ENCODE assay signal across 8 cellular contexts in genomic region chr10:784377-784758, GRCh38.
DNase-seq lines count a peak whose midpoint lies in the region; ATAC-seq, FAIRE-seq and TF ChIP-seq lines count a peak whose summit lies in the region.

No MANE protein-coding gene starts in this region.

- TF ChIP-seq POLR2A in A549 (IDR thresholded peaks at IDR 0.05; ENCODE audit: low read length) (no peak), Peyer's patch (IDR thresholded peaks at IDR 0.05) (no peak)

- H3K36me3 ChIP-seq in colonic mucosa = no peaks in the 10 kb centered on the region
- no peaks in the 10 kb centered on the region for H3K36me3 ChIP-seq in Peyer's patch

- H3K27ac Mint-ChIP-seq in mesothelial cell of epicardium = no peak overlapping the region
- H3K27ac Mint-ChIP-seq in activated naive CD8-positive, alpha-beta T cell treated with anti-CD3 and anti-CD28 coated beads for 36 hours = no peak overlapping the region

- POLR2A ChIA-PET in A549 (lab: Yijun Ruan, JAX) = no interaction called here
- POLR2A ChIA-PET in HEK293T (lab: Yijun Ruan, JAX) = no interaction called here

- H3K27ac ChIP-seq in A549 = peak overlapping the region; percentile 64 to 82; a peak in 5 of 6 replicates
- H3K27ac ChIP-seq in colonic mucosa = no peak overlapping the region
- no peak overlapping the region for H3K27ac ChIP-seq in Peyer's patch

- H3K27me3 ChIP-seq in colonic mucosa = peaks cover 6% of the 10 kb centered on the region
- H3K27me3 ChIP-seq in Peyer's patch = no peaks in the 10 kb centered on the region

- TF ChIP-seq RAD21 in A549 (conservative IDR thresholded peaks at IDR 0.05 in 1 of 2, IDR thresholded peaks at IDR 0.05 in 1 of 2) = no peak

- TF ChIP-seq CTCF in A549 (IDR thresholded peaks at IDR 0.05) (no peak), colonic mucosa (IDR thresholded peaks at IDR 0.05) (no peak), mesothelial cell of epicardium (IDR thresholded peaks at IDR 0.05; ENCODE audit: unreplicated experiment) (no peak), Peyer's patch (IDR thresholded peaks at IDR 0.05) (no peak)

- H3K4me3 ChIP-seq in A549 (peak overlapping the region; percentile 49), colonic mucosa (peak overlapping the region; percentile 22), Peyer's patch (peak overlapping the region in 2 of 4 donors; percentile 48)

- ATAC-seq in A549 = peak; percentile 7 to 14; a peak in 5 of 6 replicates

- H3K4me3 Mint-ChIP-seq in mesothelial cell of epicardium = peak overlapping the region; percentile 58
- H3K4me3 Mint-ChIP-seq in activated naive CD8-positive, alpha-beta T cell treated with anti-CD3 and anti-CD28 coated beads for 36 hours = no peak overlapping the region

- peaks cover 7% of the 10 kb centered on the region for H3K9me3 Mint-ChIP-seq in mesothelial cell of epicardium
- H3K9me3 Mint-ChIP-seq in activated naive CD8-positive, alpha-beta T cell treated with anti-CD3 and anti-CD28 coated beads for 36 hours = no peaks in the 10 kb centered on the region

- H3K27me3 Mint-ChIP-seq in mesothelial cell of epicardium (ENCODE audit: low read depth) = peaks cover 10% of the 10 kb centered on the region
- H3K27me3 Mint-ChIP-seq in activated naive CD8-positive, alpha-beta T cell treated with anti-CD3 and anti-CD28 coated beads for 36 hours = peaks cover 40% of the 10 kb centered on the region

- H3K4me1 ChIP-seq in A549 (peaks cover 10% of the 10 kb centered on the region; the same call in 2 of the 3 replicates), colonic mucosa (no peaks in the 10 kb centered on the region), Peyer's patch (peaks cover 0 to 11% (median 4%) of the 10 kb centered on the region in 4 donors)

- H3K9me3 ChIP-seq in A549 (no peaks in the 10 kb centered on the region), colonic mucosa (no peaks in the 10 kb centered on the region), Peyer's patch (no peaks in the 10 kb centered on the region)

- peak overlapping the region; percentile 100 for H3K4me2 ChIP-seq in A549

- no peak for FAIRE-seq in A549 (lab: Jason Lieb, UNC)

- DNase-seq in A549 (ENCODE audit: low read depth in 1 of 2, low spot score in 1 of 2) (no peak), HEK293T (ENCODE audit: extremely low spot score) (peak; percentile 53), colonic mucosa (peak; percentile 18), mesothelial cell of epicardium (ENCODE audit: low spot score in 2 of 2, unreplicated experiment in 2 of 2) (no peak), ureter (ENCODE audit: low spot score) (no peak), SIG-M5 treated with dmso at 0.1 percent for 504 hours (lab: John Stamatoyannopoulos, UW; ENCODE audit: unreplicated experiment) (no peak), Peyer's patch (no peak)
- no peak for DNase-seq in activated naive CD8-positive, alpha-beta T cell treated with anti-CD3 and anti-CD28 coated beads for 36 hours

- no CpG with 5 or more reads among the region's 21 CpGs for WGBS in A549 (ENCODE audit: missing lambda C conversion rate)

- TF ChIP-seq EP300 in A549 (IDR thresholded peaks at IDR 0.05) = no peak

- no peaks in the 10 kb centered on the region for H3K36me3 Mint-ChIP-seq in mesothelial cell of epicardium
- H3K36me3 Mint-ChIP-seq in activated naive CD8-positive, alpha-beta T cell treated with anti-CD3 and anti-CD28 coated beads for 36 hours = no peaks in the 10 kb centered on the region

- intact Hi-C loops in colonic mucosa (cut with DNase I) = no loop called here

- H3K9ac ChIP-seq in colonic mucosa (ENCODE audit: low read depth in 2 of 2, low read length in 2 of 2) = no peak overlapping the region

- peaks cover 9% of the 10 kb centered on the region for H3K4me1 Mint-ChIP-seq in mesothelial cell of epicardium
- H3K4me1 Mint-ChIP-seq in activated naive CD8-positive, alpha-beta T cell treated with anti-CD3 and anti-CD28 coated beads for 36 hours = no peaks in the 10 kb centered on the region

- CTCF ChIA-PET in A549 (lab: Yijun Ruan, JAX) = interaction anchor here (1.5 to 11.5 kb wide), 2 partner anchors 270 to 273 kb away, joined by 3 to 94 read pairs; no protein-coding TSS in a partner anchor
- CTCF ChIA-PET in HEK293T (lab: Yijun Ruan, JAX) = interaction anchor here (0.6 to 0.8 kb wide), 2 partner anchors 91 to 273 kb away, joined by 3 read pairs; no protein-coding TSS in a partner anchor

TF ChIP-seq in A549, 52 proteins besides CTCF, POLR2A, EP300 and RAD21:
- no peak for TF ChIP-seq TFCP2L1 (CRISPR knock-in tag; IDR thresholded peaks at IDR 0.05)
TF ChIP-seq in A549: peak in this region for 0.

TF ChIP-seq in HEK293T, 16 proteins besides CTCF, POLR2A, EP300 and RAD21:
- TF ChIP-seq L3MBTL2 (conservative IDR thresholded peaks at IDR 0.05) (no peak), FOXK2 (IDR thresholded peaks at IDR 0.05) (no peak), ZNF384 (IDR thresholded peaks at IDR 0.05) (no peak), SP1 (IDR thresholded peaks at IDR 0.05) (no peak)
TF ChIP-seq in HEK293T: peak in this region for 0.

Comparison
In these comparisons a context has a peak if more than half of its experiments do, and no peak if none do; other contexts are left out.
1. DNase-seq: peak in HEK293T (single experiment) and colonic mucosa (single experiment); none in A549 (0 of 2), mesothelial cell of epicardium (0 of 2), ureter (single experiment), SIG-M5 treated with dmso at 0.1 percent for 504 hours (single experiment), activated naive CD8-positive, alpha-beta T cell treated with anti-CD3 and anti-CD28 coated beads for 36 hours (single experiment) and Peyer's patch (0 of 3).
2. H3K27ac ChIP-seq: peak in A549 (2 of 2); none in colonic mucosa (single experiment) and Peyer's patch (0 of 4).